Comparison of ENCODE assay signal across 8 cellular contexts in the genomic region with DNA sequence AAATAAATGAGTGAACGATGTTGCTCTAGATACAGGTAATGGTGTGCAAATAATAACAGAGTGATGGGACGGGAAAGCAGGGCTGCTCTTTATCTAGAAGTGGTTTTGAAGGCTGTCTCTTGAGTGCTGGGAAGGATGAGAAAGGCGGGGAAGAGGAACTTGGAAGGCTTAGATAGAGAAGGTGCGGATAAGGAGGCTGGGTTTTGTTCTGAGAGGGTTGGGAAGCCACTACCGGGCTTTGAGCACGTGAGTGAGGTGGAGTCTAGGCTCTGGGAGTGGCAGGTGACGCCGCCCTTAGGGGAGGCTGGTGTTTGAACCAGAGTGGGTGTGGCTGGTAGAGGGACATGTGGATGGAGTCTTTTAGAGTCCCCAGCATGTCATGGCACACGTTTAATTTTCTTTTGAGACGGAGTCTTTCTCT. TPM values are rescaled to one million over a fixed set of nuclear protein-coding genes. Genes with fewer than 3 reads are reported as not detected.
DNase-seq lines count a peak whose midpoint lies in the region; ATAC-seq and TF ChIP-seq lines count a peak whose summit lies in the region.

No MANE protein-coding gene starts in this region.

- H3K27me3 ChIP-seq in Loucy (ENCODE audit: insufficient read depth, low read length, poor library complexity, severe bottlenecking) (no peaks in the 10 kb centered on the region), parathyroid adenoma (ENCODE audit: control insufficient read depth, insufficient read depth, low read length) (no peaks in the 10 kb centered on the region), upper lobe of left lung (no peaks in the 10 kb centered on the region)

- WGBS in upper lobe of left lung, 2 donors = 8 to 11% methylated on average over 10 of the region's 10 CpGs

- H2AFZ ChIP-seq in Loucy (ENCODE audit: low read length) (peak overlapping the region; percentile 72), parathyroid adenoma (peak overlapping the region; percentile 78)

- H3K27ac ChIP-seq in parathyroid adenoma = no peak overlapping the region
- H3K27ac ChIP-seq in upper lobe of left lung = peak overlapping the region; percentile 93 to 97 (median 96)

- peak; percentile 56 to 83 for ATAC-seq in upper lobe of left lung (ENCODE audit: low FRiP score in 2 of 2)

- TF ChIP-seq CTCF in Loucy (conservative IDR thresholded peaks at IDR 0.05; ENCODE audit: low read length) = no peak
- TF ChIP-seq CTCF in parathyroid adenoma (IDR thresholded peaks at IDR 0.05) = no peak
- no peak for TF ChIP-seq CTCF in upper lobe of left lung (IDR thresholded peaks at IDR 0.05)

- peaks cover 37% of the 10 kb centered on the region for H4K20me1 ChIP-seq in Loucy (ENCODE audit: insufficient read depth, low read length, poor library complexity, severe bottlenecking)

- H3F3A ChIP-seq in Loucy (ENCODE audit: low read depth) = no peaks in the 10 kb centered on the region

- peak overlapping the region; percentile 92 for H3K4me3 ChIP-seq in Loucy (ENCODE audit: low read length, poor library complexity, severe bottlenecking)
- H3K4me3 ChIP-seq in parathyroid adenoma (ENCODE audit: low read depth, low read length) = peak overlapping the region; percentile 92
- H3K4me3 ChIP-seq in upper lobe of left lung = peak overlapping the region; percentile 76 to 97 (median 88)

- H3K9me2 ChIP-seq in Loucy (replicated peaks; ENCODE audit: low read depth, low read length) = no peaks in the 10 kb centered on the region

- TF ChIP-seq EP300 in upper lobe of left lung (IDR thresholded peaks at IDR 0.05) = no peak

- DNase-seq in AG20443 (ENCODE audit: low spot score) (peak; percentile 82), GM19240 (ENCODE audit: insufficient read length, low spot score) (peak; percentile 74), SIG-M5 (lab: John Stamatoyannopoulos, UW) (peak; percentile 77), foreskin melanocyte (peak; percentile 26), upper lobe of left lung (peak in 1 of 2 donors; percentile 79)
- DNase-seq in activated gamma-delta T cell treated with anti-CD3 and anti-CD28 coated beads, Interleukin-2, amount 50 U/mL, for 16 hours (ENCODE audit: low read depth) = peak; percentile 44

- peak overlapping the region; percentile 95 for H3K9ac ChIP-seq in Loucy (ENCODE audit: low read depth, low read length, poor library complexity, severe bottlenecking)
- no peak overlapping the region for H3K9ac ChIP-seq in parathyroid adenoma

- peak in 1 of 4 donors; percentile 23 for TF ChIP-seq POLR2A in upper lobe of left lung (IDR thresholded peaks at IDR 0.05)

- no peaks in the 10 kb centered on the region for H3K9me3 ChIP-seq in Loucy (ENCODE audit: insufficient read depth, low read depth, low read length)
- no peaks in the 10 kb centered on the region for H3K9me3 ChIP-seq in parathyroid adenoma (ENCODE audit: control insufficient read depth, low read length)
- H3K9me3 ChIP-seq in upper lobe of left lung = no peaks in the 10 kb centered on the region

- H3K36me3 ChIP-seq in Loucy (ENCODE audit: insufficient read depth, low read length) (peaks cover 12% of the 10 kb centered on the region; the same call in 1 of the 2 replicates), parathyroid adenoma (ENCODE audit: control insufficient read depth, insufficient read depth, low read length) (no peaks in the 10 kb centered on the region), upper lobe of left lung (peaks cover 6 to 25% (median 14%) of the 10 kb centered on the region in 4 donors)

- H3K79me2 ChIP-seq in Loucy (ENCODE audit: insufficient read depth, low read length) (peaks cover 74% of the 10 kb centered on the region), parathyroid adenoma (peaks cover 44% of the 10 kb centered on the region)

- peaks cover 19% of the 10 kb centered on the region for H3K4me1 ChIP-seq in Loucy (ENCODE audit: insufficient read depth, low read length, poor library complexity, severe bottlenecking)
- H3K4me1 ChIP-seq in parathyroid adenoma = no peaks in the 10 kb centered on the region
- H3K4me1 ChIP-seq in upper lobe of left lung = peaks cover 19 to 34% (median 24%) of the 10 kb centered on the region in 4 donors

- H3K4me2 ChIP-seq in Loucy (ENCODE audit: low read depth, low read length, poor library complexity, severe bottlenecking) (peak overlapping the region; percentile 92), parathyroid adenoma (ENCODE audit: low read length) (peak overlapping the region; percentile 93)

RNA-seq across cellular contexts. Expression of gene ARMC6, which starts 0.8 kb away (rescaled TPM):
- total RNA-seq in upper lobe of left lung = 10 to 100 TPM; 14.1 to 46.5 (median 26.8) TPM

RNA-seq across cellular contexts. Expression of gene SUGP2, which starts 0.9 kb away (rescaled TPM):
- 100 to 1,000 TPM in 2 of 6 donors, 10 to 100 TPM in 4; 33.6 to 179 (median 64.9) TPM for total RNA-seq in upper lobe of left lung

RNA-seq across cellular contexts. Expression of gene SLC25A42, which starts 29.6 kb away (rescaled TPM):
- 10 to 100 TPM in 5 of 6 donors, 1 to 10 TPM in 1; 5.6 to 23.0 (median 13.6) TPM for total RNA-seq in upper lobe of left lung
